ENCODE assay signal across 1 cellular context in the genomic region with DNA sequence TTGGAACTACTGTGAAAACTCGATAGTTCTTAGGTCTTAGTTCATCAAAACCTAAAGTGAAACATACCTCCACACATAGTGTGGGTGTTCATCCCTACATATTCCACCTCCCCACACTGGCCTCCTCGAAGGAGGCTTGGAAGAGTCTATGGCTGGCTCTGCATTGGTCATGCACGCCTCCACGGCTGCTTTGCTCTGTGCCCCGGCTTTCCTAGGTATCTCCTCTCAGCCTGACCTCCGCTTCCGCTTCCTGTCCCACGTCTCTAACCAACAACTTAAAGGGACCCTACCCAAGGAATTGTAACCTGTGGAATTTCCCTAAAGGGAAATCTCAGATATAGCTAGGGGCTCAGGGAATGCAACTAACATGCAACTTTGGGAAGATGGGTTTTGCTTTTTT.
TF ChIP-seq lines count a peak whose summit lies in the region.

No MANE protein-coding gene starts in this region.

TF ChIP-seq in GM12878, 131 proteins besides CTCF, POLR2A, EP300 and RAD21 (continued from another document):
- TF ChIP-seq NR2C2 (IDR thresholded peaks at IDR 0.05; ENCODE audit: borderline replicate concordance, control insufficient read depth, insufficient read length, low read depth) (no peak), SRF (IDR thresholded peaks at IDR 0.05; ENCODE audit: low read depth in 2 of 2, low read length in 2 of 2) (no peak), CBX3 (IDR thresholded peaks at IDR 0.05; ENCODE audit: borderline replicate concordance, low read depth) (no peak), HDAC2 (IDR thresholded peaks at IDR 0.05) (no peak), STAT3 (IDR thresholded peaks at IDR 0.05; ENCODE audit: low read depth, low read length) (no peak), FOS (IDR thresholded peaks at IDR 0.05; ENCODE audit: borderline replicate concordance, extremely low read depth, insufficient read length) (no peak), CEBPB (IDR thresholded peaks at IDR 0.05; ENCODE audit: borderline replicate concordance in 1 of 2, low read depth in 2 of 2, low read length in 2 of 2) (no peak), SUPT20H (IDR thresholded peaks at IDR 0.05; ENCODE audit: borderline replicate concordance, control insufficient read depth, low read depth, low read length) (no peak), BRCA1 (IDR thresholded peaks at IDR 0.05; ENCODE audit: low read depth, low read length) (no peak), EED (IDR thresholded peaks at IDR 0.05; ENCODE audit: low read depth) (no peak), BACH1 (IDR thresholded peaks at IDR 0.05; ENCODE audit: borderline replicate concordance) (no peak)
- TF ChIP-seq, protein P1, sequence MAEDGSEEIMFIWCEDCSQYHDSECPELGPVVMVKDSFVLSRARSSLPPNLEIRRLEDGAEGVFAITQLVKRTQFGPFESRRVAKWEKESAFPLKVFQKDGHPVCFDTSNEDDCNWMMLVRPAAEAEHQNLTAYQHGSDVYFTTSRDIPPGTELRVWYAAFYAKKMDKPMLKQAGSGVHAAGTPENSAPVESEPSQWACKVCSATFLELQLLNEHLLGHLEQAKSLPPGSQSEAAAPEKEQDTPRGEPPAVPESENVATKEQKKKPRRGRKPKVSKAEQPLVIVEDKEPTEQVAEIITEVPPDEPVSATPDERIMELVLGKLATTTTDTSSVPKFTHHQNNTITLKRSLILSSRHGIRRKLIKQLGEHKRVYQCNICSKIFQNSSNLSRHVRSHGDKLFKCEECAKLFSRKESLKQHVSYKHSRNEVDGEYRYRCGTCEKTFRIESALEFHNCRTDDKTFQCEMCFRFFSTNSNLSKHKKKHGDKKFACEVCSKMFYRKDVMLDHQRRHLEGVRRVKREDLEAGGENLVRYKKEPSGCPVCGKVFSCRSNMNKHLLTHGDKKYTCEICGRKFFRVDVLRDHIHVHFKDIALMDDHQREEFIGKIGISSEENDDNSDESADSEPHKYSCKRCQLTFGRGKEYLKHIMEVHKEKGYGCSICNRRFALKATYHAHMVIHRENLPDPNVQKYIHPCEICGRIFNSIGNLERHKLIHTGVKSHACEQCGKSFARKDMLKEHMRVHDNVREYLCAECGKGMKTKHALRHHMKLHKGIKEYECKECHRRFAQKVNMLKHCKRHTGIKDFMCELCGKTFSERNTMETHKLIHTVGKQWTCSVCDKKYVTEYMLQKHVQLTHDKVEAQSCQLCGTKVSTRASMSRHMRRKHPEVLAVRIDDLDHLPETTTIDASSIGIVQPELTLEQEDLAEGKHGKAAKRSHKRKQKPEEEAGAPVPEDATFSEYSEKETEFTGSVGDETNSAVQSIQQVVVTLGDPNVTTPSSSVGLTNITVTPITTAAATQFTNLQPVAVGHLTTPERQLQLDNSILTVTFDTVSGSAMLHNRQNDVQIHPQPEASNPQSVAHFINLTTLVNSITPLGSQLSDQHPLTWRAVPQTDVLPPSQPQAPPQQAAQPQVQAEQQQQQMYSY (CRISPR knock-in tag; IDR thresholded peaks at IDR 0.05), result no peak
